ENCODE assay signal across 12 cellular contexts in genomic region chr11:68722143-68722542, GRCh38. TPM values are rescaled to one million over a fixed set of nuclear protein-coding genes. Genes with fewer than 3 reads are reported as not detected.
"Had no signal": no experiment of that assay in that cellular context is flagged by ENCODE, and none has a peak within 500 bp of the region (broad histone marks: within the 10 kb centered on the region; RNA-seq: fewer than 3 reads in every experiment).

No MANE protein-coding gene starts in this region.

- H2AFZ ChIP-seq: GM23248 had no signal

- FAIRE-seq: H54 had no signal

- DNase-seq: GM23248, GOT3, H9, HCEC 1CT, HFFc6, Karpas-422, KBM-7 had no signal

- H3K9ac ChIP-seq: GM23248, KMS-11 had no signal

- H3K27ac ChIP-seq: GM23248, HL-60, KMS-11 had no signal

- H3K4me3 ChIP-seq: GM23248 had no signal

- H3K4me2 ChIP-seq: KMS-11 had no signal

RNA-seq across cellular contexts. Expression of gene TESMIN, which starts 29.2 kb away (rescaled TPM):
- total RNA-seq: GM23248 had no signal

RNA-seq across cellular contexts. Expression of gene GAL, which starts 37.8 kb away (rescaled TPM):
- total RNA-seq: HT1080 had no signal
- polyA plus RNA-seq: IgD-negative memory B cell had no signal
